In the genomic region with DNA sequence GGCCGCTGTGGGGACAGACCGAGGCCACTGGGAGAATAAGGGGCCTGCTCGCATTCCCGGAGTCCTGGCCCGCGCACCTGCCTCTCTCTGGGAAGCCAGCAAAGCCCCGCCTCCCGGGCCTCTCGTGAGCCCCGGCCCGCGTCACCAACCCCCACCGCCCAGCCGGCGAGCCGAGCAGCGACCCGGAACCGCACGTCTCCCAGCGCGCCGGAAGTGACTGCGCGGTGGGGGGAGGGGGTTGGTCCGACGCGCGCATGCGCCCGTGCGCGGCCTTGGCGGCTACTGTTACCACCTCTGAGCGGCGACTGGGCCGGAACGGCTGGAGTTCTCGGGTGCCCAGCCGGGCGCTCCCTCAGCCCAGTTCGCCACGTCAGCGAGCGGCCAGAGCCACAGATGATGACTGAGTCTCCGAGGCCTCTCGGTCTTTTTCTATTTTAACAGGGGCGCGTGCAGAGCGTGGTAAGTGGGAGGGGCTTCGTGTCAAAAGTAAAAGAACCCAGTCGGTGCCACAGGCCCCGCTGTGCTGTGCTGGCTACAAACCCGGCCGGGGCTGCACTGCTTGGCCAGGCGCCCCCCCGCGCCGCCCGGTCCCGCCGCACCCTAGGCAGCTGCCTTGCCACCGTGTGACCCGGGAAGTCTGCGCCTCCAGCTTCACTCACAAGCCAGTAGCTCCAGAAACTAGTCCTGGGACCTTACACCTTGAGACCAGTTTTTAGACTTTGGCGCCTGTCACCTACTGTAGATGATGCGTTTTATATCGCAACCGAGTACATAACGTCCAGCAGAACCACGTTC, we compare ENCODE assay signal across 1 cellular context.
TF ChIP-seq lines count a peak whose summit lies in the region.

A gene with protein sequence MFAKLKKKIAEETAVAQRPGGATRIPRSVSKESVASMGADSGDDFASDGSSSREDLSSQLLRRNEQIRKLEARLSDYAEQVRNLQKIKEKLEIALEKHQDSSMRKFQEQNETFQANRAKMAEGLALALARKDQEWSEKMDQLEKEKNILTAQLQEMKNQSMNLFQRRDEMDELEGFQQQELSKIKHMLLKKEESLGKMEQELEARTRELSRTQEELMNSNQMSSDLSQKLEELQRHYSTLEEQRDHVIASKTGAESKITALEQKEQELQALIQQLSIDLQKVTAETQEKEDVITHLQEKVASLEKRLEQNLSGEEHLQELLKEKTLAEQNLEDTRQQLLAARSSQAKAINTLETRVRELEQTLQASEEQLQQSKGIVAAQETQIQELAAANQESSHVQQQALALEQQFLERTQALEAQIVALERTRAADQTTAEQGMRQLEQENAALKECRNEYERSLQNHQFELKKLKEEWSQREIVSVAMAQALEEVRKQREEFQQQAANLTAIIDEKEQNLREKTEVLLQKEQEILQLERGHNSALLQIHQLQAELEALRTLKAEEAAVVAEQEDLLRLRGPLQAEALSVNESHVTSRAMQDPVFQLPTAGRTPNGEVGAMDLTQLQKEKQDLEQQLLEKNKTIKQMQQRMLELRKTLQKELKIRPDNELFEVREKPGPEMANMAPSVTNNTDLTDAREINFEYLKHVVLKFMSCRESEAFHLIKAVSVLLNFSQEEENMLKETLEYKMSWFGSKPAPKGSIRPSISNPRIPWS (minus strand): TSS at position 190 of the 795 bp plus-strand sequence. CDS start 2,372 bp downstream, outside the sequence.

TF ChIP-seq in HepG2, 621 proteins besides CTCF, POLR2A, EP300 and RAD21 (continued from another document and continues in another):
- TF ChIP-seq, protein P1, sequence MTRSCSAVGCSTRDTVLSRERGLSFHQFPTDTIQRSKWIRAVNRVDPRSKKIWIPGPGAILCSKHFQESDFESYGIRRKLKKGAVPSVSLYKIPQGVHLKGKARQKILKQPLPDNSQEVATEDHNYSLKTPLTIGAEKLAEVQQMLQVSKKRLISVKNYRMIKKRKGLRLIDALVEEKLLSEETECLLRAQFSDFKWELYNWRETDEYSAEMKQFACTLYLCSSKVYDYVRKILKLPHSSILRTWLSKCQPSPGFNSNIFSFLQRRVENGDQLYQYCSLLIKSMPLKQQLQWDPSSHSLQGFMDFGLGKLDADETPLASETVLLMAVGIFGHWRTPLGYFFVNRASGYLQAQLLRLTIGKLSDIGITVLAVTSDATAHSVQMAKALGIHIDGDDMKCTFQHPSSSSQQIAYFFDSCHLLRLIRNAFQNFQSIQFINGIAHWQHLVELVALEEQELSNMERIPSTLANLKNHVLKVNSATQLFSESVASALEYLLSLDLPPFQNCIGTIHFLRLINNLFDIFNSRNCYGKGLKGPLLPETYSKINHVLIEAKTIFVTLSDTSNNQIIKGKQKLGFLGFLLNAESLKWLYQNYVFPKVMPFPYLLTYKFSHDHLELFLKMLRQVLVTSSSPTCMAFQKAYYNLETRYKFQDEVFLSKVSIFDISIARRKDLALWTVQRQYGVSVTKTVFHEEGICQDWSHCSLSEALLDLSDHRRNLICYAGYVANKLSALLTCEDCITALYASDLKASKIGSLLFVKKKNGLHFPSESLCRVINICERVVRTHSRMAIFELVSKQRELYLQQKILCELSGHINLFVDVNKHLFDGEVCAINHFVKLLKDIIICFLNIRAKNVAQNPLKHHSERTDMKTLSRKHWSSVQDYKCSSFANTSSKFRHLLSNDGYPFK (CRISPR knock-in tag; IDR thresholded peaks at IDR 0.05; ENCODE audit: borderline replicate concordance), result peak; percentile 78; the same call in 1 of the 2 replicates
- TF ChIP-seq ATAD3A (CRISPR knock-in tag; IDR thresholded peaks at IDR 0.05) (no peak), ZNF326 (CRISPR knock-in tag; IDR thresholded peaks at IDR 0.05; ENCODE audit: borderline replicate concordance) (no peak), ZNF232 (CRISPR knock-in tag; IDR thresholded peaks at IDR 0.05; ENCODE audit: borderline replicate concordance) (peak; percentile 75), ZNF260 (CRISPR knock-in tag; IDR thresholded peaks at IDR 0.05; ENCODE audit: borderline replicate concordance, low read depth) (no peak), JARID2 (CRISPR knock-in tag; IDR thresholded peaks at IDR 0.05; ENCODE audit: insufficient replicate concordance) (no peak), ZNF841 (CRISPR knock-in tag; IDR thresholded peaks at IDR 0.05; ENCODE audit: borderline replicate concordance) (no peak), ZNF3 (CRISPR knock-in tag; IDR thresholded peaks at IDR 0.05) (no peak), SCMH1 (CRISPR knock-in tag; IDR thresholded peaks at IDR 0.05; ENCODE audit: borderline replicate concordance) (no peak), KDM1A (CRISPR knock-in tag; IDR thresholded peaks at IDR 0.05) (no peak), MTA3 (CRISPR knock-in tag; IDR thresholded peaks at IDR 0.05) (no peak), ZNF703 (CRISPR knock-in tag; IDR thresholded peaks at IDR 0.05; ENCODE audit: borderline replicate concordance) (peak; percentile 92; the same call in 1 of the 2 replicates), HNRNPLL (IDR thresholded peaks at IDR 0.05; ENCODE audit: low read depth, low read length, poor library complexity, severe bottlenecking) (peak; percentile 62), TSC22D2 (CRISPR knock-in tag; IDR thresholded peaks at IDR 0.05; ENCODE audit: borderline replicate concordance) (no peak), SETDB1 (CRISPR knock-in tag; IDR thresholded peaks at IDR 0.05; ENCODE audit: borderline replicate concordance) (no peak), PTBP1 (IDR thresholded peaks at IDR 0.05; ENCODE audit: low read depth, low read length, poor library complexity, severe bottlenecking) (no peak), ZNF569 (CRISPR knock-in tag; IDR thresholded peaks at IDR 0.05; ENCODE audit: borderline replicate concordance) (peak; percentile 65; the same call in 1 of the 2 replicates), TCF12 (IDR thresholded peaks at IDR 0.05) (no peak), TCF12 (CRISPR knock-in tag; IDR thresholded peaks at IDR 0.05) (0 out of 2 replicates have a peak, but pooled peaks have one; percentile 52), LCORL (IDR thresholded peaks at IDR 0.05) (no peak), LCORL (CRISPR knock-in tag; IDR thresholded peaks at IDR 0.05) (peak; percentile 15; the same call in 1 of the 2 replicates), U2AF2 (IDR thresholded peaks at IDR 0.05; ENCODE audit: low read depth, low read length) (no peak), KMT2B (CRISPR knock-in tag; IDR thresholded peaks at IDR 0.05) (peak; percentile 95), KMT2A (CRISPR knock-in tag; IDR thresholded peaks at IDR 0.05) (peak; percentile 86), MTA1 (CRISPR knock-in tag; IDR thresholded peaks at IDR 0.05; ENCODE audit: borderline replicate concordance) (no peak), MBD4 (IDR thresholded peaks at IDR 0.05; ENCODE audit: borderline replicate concordance, low read length) (no peak), SMYD3 (CRISPR knock-in tag; IDR thresholded peaks at IDR 0.05) (no peak)
- TF ChIP-seq, protein P2, sequence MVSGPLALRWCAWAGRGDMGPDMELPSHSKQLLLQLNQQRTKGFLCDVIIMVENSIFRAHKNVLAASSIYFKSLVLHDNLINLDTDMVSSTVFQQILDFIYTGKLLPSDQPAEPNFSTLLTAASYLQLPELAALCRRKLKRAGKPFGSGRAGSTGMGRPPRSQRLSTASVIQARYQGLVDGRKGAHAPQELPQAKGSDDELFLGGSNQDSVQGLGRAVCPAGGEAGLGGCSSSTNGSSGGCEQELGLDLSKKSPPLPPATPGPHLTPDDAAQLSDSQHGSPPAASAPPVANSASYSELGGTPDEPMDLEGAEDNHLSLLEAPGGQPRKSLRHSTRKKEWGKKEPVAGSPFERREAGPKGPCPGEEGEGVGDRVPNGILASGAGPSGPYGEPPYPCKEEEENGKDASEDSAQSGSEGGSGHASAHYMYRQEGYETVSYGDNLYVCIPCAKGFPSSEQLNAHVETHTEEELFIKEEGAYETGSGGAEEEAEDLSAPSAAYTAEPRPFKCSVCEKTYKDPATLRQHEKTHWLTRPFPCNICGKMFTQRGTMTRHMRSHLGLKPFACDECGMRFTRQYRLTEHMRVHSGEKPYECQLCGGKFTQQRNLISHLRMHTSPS (CRISPR knock-in tag; IDR thresholded peaks at IDR 0.05; ENCODE audit: low read depth), result no peak
- TF ChIP-seq, protein P3, sequence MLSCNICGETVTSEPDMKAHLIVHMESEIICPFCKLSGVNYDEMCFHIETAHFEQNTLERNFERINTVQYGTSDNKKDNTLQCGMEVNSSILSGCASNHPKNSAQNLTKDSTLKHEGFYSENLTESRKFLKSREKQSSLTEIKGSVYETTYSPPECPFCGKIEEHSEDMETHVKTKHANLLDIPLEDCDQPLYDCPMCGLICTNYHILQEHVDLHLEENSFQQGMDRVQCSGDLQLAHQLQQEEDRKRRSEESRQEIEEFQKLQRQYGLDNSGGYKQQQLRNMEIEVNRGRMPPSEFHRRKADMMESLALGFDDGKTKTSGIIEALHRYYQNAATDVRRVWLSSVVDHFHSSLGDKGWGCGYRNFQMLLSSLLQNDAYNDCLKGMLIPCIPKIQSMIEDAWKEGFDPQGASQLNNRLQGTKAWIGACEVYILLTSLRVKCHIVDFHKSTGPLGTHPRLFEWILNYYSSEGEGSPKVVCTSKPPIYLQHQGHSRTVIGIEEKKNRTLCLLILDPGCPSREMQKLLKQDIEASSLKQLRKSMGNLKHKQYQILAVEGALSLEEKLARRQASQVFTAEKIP (CRISPR knock-in tag; IDR thresholded peaks at IDR 0.05; ENCODE audit: borderline replicate concordance), result no peak
- TF ChIP-seq, protein P4, sequence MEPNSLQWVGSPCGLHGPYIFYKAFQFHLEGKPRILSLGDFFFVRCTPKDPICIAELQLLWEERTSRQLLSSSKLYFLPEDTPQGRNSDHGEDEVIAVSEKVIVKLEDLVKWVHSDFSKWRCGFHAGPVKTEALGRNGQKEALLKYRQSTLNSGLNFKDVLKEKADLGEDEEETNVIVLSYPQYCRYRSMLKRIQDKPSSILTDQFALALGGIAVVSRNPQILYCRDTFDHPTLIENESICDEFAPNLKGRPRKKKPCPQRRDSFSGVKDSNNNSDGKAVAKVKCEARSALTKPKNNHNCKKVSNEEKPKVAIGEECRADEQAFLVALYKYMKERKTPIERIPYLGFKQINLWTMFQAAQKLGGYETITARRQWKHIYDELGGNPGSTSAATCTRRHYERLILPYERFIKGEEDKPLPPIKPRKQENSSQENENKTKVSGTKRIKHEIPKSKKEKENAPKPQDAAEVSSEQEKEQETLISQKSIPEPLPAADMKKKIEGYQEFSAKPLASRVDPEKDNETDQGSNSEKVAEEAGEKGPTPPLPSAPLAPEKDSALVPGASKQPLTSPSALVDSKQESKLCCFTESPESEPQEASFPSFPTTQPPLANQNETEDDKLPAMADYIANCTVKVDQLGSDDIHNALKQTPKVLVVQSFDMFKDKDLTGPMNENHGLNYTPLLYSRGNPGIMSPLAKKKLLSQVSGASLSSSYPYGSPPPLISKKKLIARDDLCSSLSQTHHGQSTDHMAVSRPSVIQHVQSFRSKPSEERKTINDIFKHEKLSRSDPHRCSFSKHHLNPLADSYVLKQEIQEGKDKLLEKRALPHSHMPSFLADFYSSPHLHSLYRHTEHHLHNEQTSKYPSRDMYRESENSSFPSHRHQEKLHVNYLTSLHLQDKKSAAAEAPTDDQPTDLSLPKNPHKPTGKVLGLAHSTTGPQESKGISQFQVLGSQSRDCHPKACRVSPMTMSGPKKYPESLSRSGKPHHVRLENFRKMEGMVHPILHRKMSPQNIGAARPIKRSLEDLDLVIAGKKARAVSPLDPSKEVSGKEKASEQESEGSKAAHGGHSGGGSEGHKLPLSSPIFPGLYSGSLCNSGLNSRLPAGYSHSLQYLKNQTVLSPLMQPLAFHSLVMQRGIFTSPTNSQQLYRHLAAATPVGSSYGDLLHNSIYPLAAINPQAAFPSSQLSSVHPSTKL (CRISPR knock-in tag; IDR thresholded peaks at IDR 0.05), result peak; percentile 36; the same call in 1 of the 2 replicates
- TF ChIP-seq, protein P5, sequence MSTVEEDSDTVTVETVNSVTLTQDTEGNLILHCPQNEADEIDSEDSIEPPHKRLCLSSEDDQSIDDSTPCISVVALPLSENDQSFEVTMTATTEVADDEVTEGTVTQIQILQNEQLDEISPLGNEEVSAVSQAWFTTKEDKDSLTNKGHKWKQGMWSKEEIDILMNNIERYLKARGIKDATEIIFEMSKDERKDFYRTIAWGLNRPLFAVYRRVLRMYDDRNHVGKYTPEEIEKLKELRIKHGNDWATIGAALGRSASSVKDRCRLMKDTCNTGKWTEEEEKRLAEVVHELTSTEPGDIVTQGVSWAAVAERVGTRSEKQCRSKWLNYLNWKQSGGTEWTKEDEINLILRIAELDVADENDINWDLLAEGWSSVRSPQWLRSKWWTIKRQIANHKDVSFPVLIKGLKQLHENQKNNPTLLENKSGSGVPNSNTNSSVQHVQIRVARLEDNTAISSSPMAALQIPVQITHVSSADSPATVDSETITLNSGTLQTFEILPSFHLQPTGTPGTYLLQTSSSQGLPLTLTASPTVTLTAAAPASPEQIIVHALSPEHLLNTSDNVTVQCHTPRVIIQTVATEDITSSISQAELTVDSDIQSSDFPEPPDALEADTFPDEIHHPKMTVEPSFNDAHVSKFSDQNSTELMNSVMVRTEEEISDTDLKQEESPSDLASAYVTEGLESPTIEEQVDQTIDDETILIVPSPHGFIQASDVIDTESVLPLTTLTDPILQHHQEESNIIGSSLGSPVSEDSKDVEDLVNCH (CRISPR knock-in tag; IDR thresholded peaks at IDR 0.05), result 0 out of 2 replicates have a peak, but pooled peaks have one; percentile 42
- TF ChIP-seq, protein P6, sequence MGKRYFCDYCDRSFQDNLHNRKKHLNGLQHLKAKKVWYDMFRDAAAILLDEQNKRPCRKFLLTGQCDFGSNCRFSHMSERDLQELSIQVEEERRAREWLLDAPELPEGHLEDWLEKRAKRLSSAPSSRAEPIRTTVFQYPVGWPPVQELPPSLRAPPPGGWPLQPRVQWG (CRISPR knock-in tag; IDR thresholded peaks at IDR 0.05; ENCODE audit: borderline replicate concordance, low read depth), result no peak
- TF ChIP-seq, protein P7, sequence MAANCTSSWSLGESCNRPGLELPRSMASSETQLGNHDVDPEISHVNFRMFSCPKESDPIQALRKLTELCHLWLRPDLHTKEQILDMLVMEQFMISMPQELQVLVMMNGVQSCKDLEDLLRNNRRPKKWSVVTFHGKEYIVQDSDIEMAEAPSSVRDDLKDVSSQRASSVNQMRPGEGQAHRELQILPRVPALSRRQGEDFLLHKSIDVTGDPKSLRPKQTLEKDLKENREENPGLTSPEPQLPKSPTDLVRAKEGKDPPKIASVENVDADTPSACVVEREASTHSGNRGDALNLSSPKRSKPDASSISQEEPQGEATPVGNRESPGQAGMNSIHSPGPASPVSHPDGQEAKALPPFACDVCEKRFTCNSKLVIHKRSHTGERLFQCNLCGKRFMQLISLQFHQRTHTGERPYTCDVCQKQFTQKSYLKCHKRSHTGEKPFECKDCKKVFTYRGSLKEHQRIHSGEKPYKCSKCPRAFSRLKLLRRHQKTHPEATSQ (CRISPR knock-in tag; IDR thresholded peaks at IDR 0.05; ENCODE audit: borderline replicate concordance), result no peak; the same call in 1 of the 2 replicates
- TF ChIP-seq, protein P8, sequence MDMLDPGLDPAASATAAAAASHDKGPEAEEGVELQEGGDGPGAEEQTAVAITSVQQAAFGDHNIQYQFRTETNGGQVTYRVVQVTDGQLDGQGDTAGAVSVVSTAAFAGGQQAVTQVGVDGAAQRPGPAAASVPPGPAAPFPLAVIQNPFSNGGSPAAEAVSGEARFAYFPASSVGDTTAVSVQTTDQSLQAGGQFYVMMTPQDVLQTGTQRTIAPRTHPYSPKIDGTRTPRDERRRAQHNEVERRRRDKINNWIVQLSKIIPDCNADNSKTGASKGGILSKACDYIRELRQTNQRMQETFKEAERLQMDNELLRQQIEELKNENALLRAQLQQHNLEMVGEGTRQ (IDR thresholded peaks at IDR 0.05; ENCODE audit: low read depth, low read length), result no peak
- TF ChIP-seq, protein P8 (CRISPR knock-in tag; IDR thresholded peaks at IDR 0.05; ENCODE audit: borderline replicate concordance), result no peak; the same call in 1 of the 2 replicates
